ENCODE assay signal across 8 cellular contexts in genomic region chr3:183697610-183698317, GRCh38. TPM values are rescaled to one million over a fixed set of nuclear protein-coding genes. Genes with fewer than 3 reads are reported as not detected.
DNase-seq lines count a peak whose midpoint lies in the region; ATAC-seq and TF ChIP-seq lines count a peak whose summit lies in the region.

Gene YEATS2, plus strand, starts transcription at chr3:183697797. Its CDS starts 17,366 bp downstream, at chr3:183715163.

- H3K27ac ChIP-seq in DND-41 (ENCODE audit: low read length), result peak within 1 kb of the TSS; percentile 84
- peak within 1 kb of the TSS; percentile 77 for H3K27ac ChIP-seq in foreskin keratinocyte
- peak within 1 kb of the TSS; percentile 62 for H3K27ac ChIP-seq in neural progenitor cell
- H3K27ac ChIP-seq in stomach smooth muscle (ENCODE audit: low read length), result peak within 1 kb of the TSS; percentile 73

- DNase-seq in DND-41, result peak; percentile 83
- DNase-seq in SHP77 (lab: John Stamatoyannopoulos, UW), result peak; percentile 55 to 73
- peak; percentile 48 for DNase-seq in activated gamma-delta T cell (lab: John Stamatoyannopoulos, UW)
- no peak for DNase-seq in foreskin keratinocyte
- peak; percentile 86 for DNase-seq in neural progenitor cell (ENCODE audit: low spot score)

- peak within 1 kb of the TSS; percentile 91 for H3K4me2 ChIP-seq in DND-41 (ENCODE audit: insufficient read depth, low read length)
- H3K4me2 ChIP-seq in neural progenitor cell, result peak within 1 kb of the TSS; percentile 90

- TF ChIP-seq EP300 in Ishikawa (IDR thresholded peaks at IDR 0.05; ENCODE audit: borderline replicate concordance), result 0 out of 2 replicates have a peak, but pooled peaks have one; percentile 18

- H3K4me1 ChIP-seq in DND-41 (ENCODE audit: insufficient read depth, low read length) (peaks cover 39% of the 10 kb centered on the region), foreskin keratinocyte (peaks cover 7% of the 10 kb centered on the region), neural progenitor cell (peaks cover 12% of the 10 kb centered on the region), stomach smooth muscle (ENCODE audit: control insufficient read depth, insufficient read depth, low read length) (peaks cover 11% of the 10 kb centered on the region)

- peaks cover 31% of the 10 kb centered on the region for H3K4me1 Mint-ChIP-seq in neural progenitor cell

- H3K36me3 ChIP-seq in DND-41 (ENCODE audit: insufficient read depth, low read length), result peaks cover 13% of the 10 kb centered on the region
- H3K36me3 ChIP-seq in neural progenitor cell, result no peaks in the 10 kb centered on the region
- H3K36me3 ChIP-seq in stomach smooth muscle (ENCODE audit: control insufficient read depth in 2 of 2, insufficient read depth in 2 of 2, low read length in 2 of 2), result no peaks in the 10 kb centered on the region

- H3F3A ChIP-seq in neural progenitor cell (ENCODE audit: low read depth), result no peaks in the 10 kb centered on the region

- peaks cover 6% of the 10 kb centered on the region for H3K36me3 Mint-ChIP-seq in neural progenitor cell

- H3K27me3 ChIP-seq in DND-41 (ENCODE audit: insufficient read depth, low read length, poor library complexity) (no peaks in the 10 kb centered on the region), foreskin keratinocyte (no peaks in the 10 kb centered on the region), neural progenitor cell (no peaks in the 10 kb centered on the region), stomach smooth muscle (ENCODE audit: control insufficient read depth in 1 of 2, insufficient read depth in 2 of 2, low read length in 2 of 2) (no peaks in the 10 kb centered on the region)

- H2AFZ ChIP-seq in DND-41 (ENCODE audit: low read depth, low read length) (peak within 1 kb of the TSS; percentile 100), neural progenitor cell (replicated peaks) (peak within 1 kb of the TSS; percentile 81)

- ATAC-seq in DND-41 (ENCODE audit: insufficient read depth, low read depth), result peak; percentile 78
- ATAC-seq in GM21576 (IDR thresholded peaks at IDR 0.05; ENCODE audit: unreplicated experiment), result peak; percentile 67
- ATAC-seq in foreskin keratinocyte, result peak; percentile 78

- peak within 1 kb of the TSS; percentile 93 for H3K9ac ChIP-seq in DND-41 (ENCODE audit: low read depth, low read length)
- H3K9ac ChIP-seq in neural progenitor cell, result peak within 1 kb of the TSS; percentile 85
- H3K9ac ChIP-seq in stomach smooth muscle (ENCODE audit: low read length in 2 of 2), result peak within 1 kb of the TSS; percentile 84 to 85

- H3K9me3 ChIP-seq in DND-41 (ENCODE audit: insufficient read depth, low read length, severe bottlenecking) (no peaks in the 10 kb centered on the region), neural progenitor cell (ENCODE audit: low read depth) (no peaks in the 10 kb centered on the region), stomach smooth muscle (ENCODE audit: control insufficient read depth in 2 of 2, low read length in 2 of 2) (no peaks in the 10 kb centered on the region)

- H3K4me3 ChIP-seq in DND-41 (ENCODE audit: low read depth in 1 of 2, low read length in 2 of 2) (peak within 1 kb of the TSS; percentile 53 to 76), neural progenitor cell (peak within 1 kb of the TSS; percentile 95), stomach smooth muscle (ENCODE audit: low read length in 2 of 2) (peak within 1 kb of the TSS; percentile 89 to 93)

- TF ChIP-seq RAD21 in Ishikawa (IDR thresholded peaks at IDR 0.05; ENCODE audit: low read depth), result no peak

- H3K27me3 Mint-ChIP-seq in neural progenitor cell (ENCODE audit: insufficient read depth, low read depth), result no peaks in the 10 kb centered on the region

- TF ChIP-seq CTCF in DND-41 (IDR thresholded peaks at IDR 0.05; ENCODE audit: borderline replicate concordance, extremely low read depth, low read length, poor library complexity, severe bottlenecking), result no peak
- TF ChIP-seq CTCF in foreskin keratinocyte (conservative IDR thresholded peaks at IDR 0.05), result no peak
- no peak for TF ChIP-seq CTCF in neural progenitor cell (IDR thresholded peaks at IDR 0.05)

- H4K20me1 ChIP-seq in DND-41 (ENCODE audit: insufficient read depth, low read length) (peaks cover 27% of the 10 kb centered on the region), neural progenitor cell (ENCODE audit: low read depth) (peaks cover 47% of the 10 kb centered on the region)

- H3K79me2 ChIP-seq in DND-41 (ENCODE audit: insufficient read depth, low read length) (peaks cover 57% of the 10 kb centered on the region), neural progenitor cell (ENCODE audit: low read depth) (peaks cover 50% of the 10 kb centered on the region)

- H3K9me3 Mint-ChIP-seq in neural progenitor cell, result no peaks in the 10 kb centered on the region

- H3K4me3 Mint-ChIP-seq in neural progenitor cell, result peak within 1 kb of the TSS; percentile 93

- H3K27ac Mint-ChIP-seq in neural progenitor cell, result peak within 1 kb of the TSS; percentile 83

TF ChIP-seq in Ishikawa, 13 proteins besides CTCF, POLR2A, EP300 and RAD21:
- TF ChIP-seq TAF1 (IDR thresholded peaks at IDR 0.05; ENCODE audit: low read depth) (peak; percentile 58; the same call in 1 of the 2 replicates), MAX (IDR thresholded peaks at IDR 0.05) (peak; percentile 91), FOXM1 (IDR thresholded peaks at IDR 0.05; ENCODE audit: borderline replicate concordance, low read depth) (no peak), CREB1 (IDR thresholded peaks at IDR 0.05; ENCODE audit: low read depth) (no peak), REST (IDR thresholded peaks at IDR 0.05; ENCODE audit: low read depth) (no peak), NFIC (IDR thresholded peaks at IDR 0.05) (no peak; the same call in 1 of the 2 replicates), TEAD4 (IDR thresholded peaks at IDR 0.05) (0 out of 2 replicates have a peak, but pooled peaks have one; percentile 10), YY1 (IDR thresholded peaks at IDR 0.05; ENCODE audit: low read depth) (peak; percentile 24; the same call in 1 of the 2 replicates), EGR1 (IDR thresholded peaks at IDR 0.05) (peak; percentile 93), CEBPB (IDR thresholded peaks at IDR 0.05) (no peak), ZBTB7A (IDR thresholded peaks at IDR 0.05; ENCODE audit: low read depth) (peak; percentile 98), TCF12 (IDR thresholded peaks at IDR 0.05; ENCODE audit: low read depth) (no peak)
- TF ChIP-seq, protein P1, sequence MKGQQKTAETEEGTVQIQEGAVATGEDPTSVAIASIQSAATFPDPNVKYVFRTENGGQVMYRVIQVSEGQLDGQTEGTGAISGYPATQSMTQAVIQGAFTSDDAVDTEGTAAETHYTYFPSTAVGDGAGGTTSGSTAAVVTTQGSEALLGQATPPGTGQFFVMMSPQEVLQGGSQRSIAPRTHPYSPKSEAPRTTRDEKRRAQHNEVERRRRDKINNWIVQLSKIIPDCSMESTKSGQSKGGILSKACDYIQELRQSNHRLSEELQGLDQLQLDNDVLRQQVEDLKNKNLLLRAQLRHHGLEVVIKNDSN (IDR thresholded peaks at IDR 0.05), result peak; percentile 73

RNA-seq across cellular contexts. Expression of gene YEATS2, which starts in this region (rescaled TPM):
- total RNA-seq in foreskin keratinocyte (33.9 and 34.5 TPM in 2 replicates), neural progenitor cell (ENCODE audit: low replicate concordance) (72.1 and 75.3 TPM in 2 replicates)
- 8.7 and 10.0 TPM in 2 replicates for polyA plus RNA-seq in foreskin keratinocyte

Comparison
In these comparisons a context has a peak if more than half of its experiments do, and no peak if none do; other contexts are left out.
1. DNase-seq: peak in DND-41 (single experiment), SHP77 (2 of 2), activated gamma-delta T cell (single experiment) and neural progenitor cell (single experiment); none in foreskin keratinocyte (0 of 2).
2. Peak in every context shown above with its lines, with median percentiles within 50 percentile points of each other: ATAC-seq, H3K27ac ChIP-seq, H3K4me3 ChIP-seq and H3K9ac ChIP-seq.